Comparison of ENCODE assay signal across 25 cellular contexts in the genomic region with DNA sequence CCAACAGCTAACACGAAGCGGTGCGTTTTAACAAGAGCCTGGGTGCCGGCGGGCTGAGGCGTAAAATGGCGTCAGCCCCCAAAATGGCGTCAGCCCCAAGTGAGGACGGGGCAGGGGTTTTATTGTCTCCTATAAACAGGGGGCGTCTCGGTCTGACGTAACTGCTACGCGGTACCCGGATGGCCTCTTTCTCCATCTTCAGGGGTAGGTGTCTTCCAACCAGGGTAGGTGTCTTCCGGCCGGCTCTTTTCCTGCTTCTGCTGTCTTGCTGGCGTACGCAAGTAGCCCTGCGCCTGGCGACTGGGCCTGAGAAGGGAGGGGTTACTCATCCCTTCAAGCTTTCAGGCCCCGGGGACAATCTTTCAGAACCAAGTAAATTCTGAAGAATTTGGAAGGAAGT. TPM values are rescaled to one million over a fixed set of nuclear protein-coding genes. Genes with fewer than 3 reads are reported as not detected.
"Had no signal": no experiment of that assay in that cellular context is flagged by ENCODE, and none has a peak within 500 bp of the region (broad histone marks: within the 10 kb centered on the region; RNA-seq: fewer than 3 reads in every experiment).

No MANE protein-coding gene starts in this region.

- H3K9me3 Mint-ChIP-seq: activated B cell treated with CpG ODN at 0.5 μM for 24 hours; activated naive CD4-positive, alpha-beta T cell treated with anti-CD3 and anti-CD28 coated beads, Interleukin-2, amount 50 U/mL, for 72 hours; activated T-cell treated with anti-CD3 and anti-CD28 coated beads, Interleukin-2, amount 50 U/mL, for 72 hours; stimulated activated effector memory CD8-positive, alpha-beta T cell treated with anti-CD3 and anti-CD28 coated beads, Interleukin-12 subunit alpha, Interleukin-12 subunit beta, amount 100 ng/mL, for 72 hours; T-helper 2 cell treated with Interferon-gamma antibody and Interleukin-4, amounts not matched to agents 5 μg/mL and 100 μg/mL, for 36 hours had no signal

- H3K9me3 ChIP-seq: lower lobe of right lung, prostate gland, SK-N-SH, stomach, upper lobe of right lung had no signal

- DNase-seq: activated B cell treated with CpG ODN at 0.5 μM for 24 hours; activated CD4-positive, alpha-beta T cell treated with anti-CD3 and anti-CD28 coated beads for 48 hours; activated CD8-positive, alpha-beta memory T cell treated with anti-CD3 and anti-CD28 coated beads, Interleukin-2, amount 50 U/mL, for 4 hours; activated CD8-positive, alpha-beta T cell treated with anti-CD3 and anti-CD28 coated beads, Interleukin-2, amount 10 ng/mL, durations not matched to agents 7 days and 5 days; activated gamma-delta T cell treated with Interleukin-2 at 50 U/mL for 16 hours; activated T-cell treated with anti-CD3 and anti-CD28 coated beads, Interleukin-2, amount 50 U/mL, for 72 hours; foreskin fibroblast; left colon; lower lobe of right lung; right cardiac atrium; SK-N-SH; small intestine; stimulated activated CD4-positive, alpha-beta T cell treated with anti-CD3 and anti-CD28 coated beads, Interleukin-4, amount 100 ng/mL, for 24 hours; stomach; upper lobe of right lung had no signal

- H3K4me3 ChIP-seq: cardiac muscle cell, dorsolateral prefrontal cortex, hepatocyte, lower lobe of right lung, prostate gland, stomach, upper lobe of right lung had no signal

- H3K36me3 ChIP-seq: cardiac muscle cell, lower lobe of right lung, prostate gland, stomach, upper lobe of right lung had no signal

- ATAC-seq: activated CD8-positive, alpha-beta T cell treated with anti-CD3 and anti-CD28 coated beads, Interleukin-2, amount 10 ng/mL, durations not matched to agents 7 days and 5 days; activated naive CD4-positive, alpha-beta T cell treated with anti-CD3 and anti-CD28 coated beads, Interleukin-2, amount 50 U/mL, for 72 hours; activated T-cell treated with anti-CD3 and anti-CD28 coated beads, Interleukin-2, amount 50 U/mL, for 72 hours; left colon; lower lobe of right lung; right cardiac atrium; stimulated activated effector memory CD8-positive, alpha-beta T cell treated with anti-CD3 and anti-CD28 coated beads, Interleukin-12 subunit alpha, Interleukin-12 subunit beta, amount 100 ng/mL, for 72 hours; upper lobe of right lung had no signal

- H3K36me3 Mint-ChIP-seq: activated naive CD4-positive, alpha-beta T cell treated with anti-CD3 and anti-CD28 coated beads, Interleukin-2, amount 50 U/mL, for 72 hours; stimulated activated effector memory CD8-positive, alpha-beta T cell treated with anti-CD3 and anti-CD28 coated beads, Interleukin-12 subunit alpha, Interleukin-12 subunit beta, amount 100 ng/mL, for 72 hours had no signal

- H3K27ac ChIP-seq: cardiac muscle cell, dorsolateral prefrontal cortex, epithelial cell of prostate, hepatocyte, lower lobe of right lung, prostate gland, stomach, upper lobe of right lung had no signal

- H3K4me1 Mint-ChIP-seq: activated B cell treated with CpG ODN at 0.5 μM for 24 hours had no signal

- H3K4me1 ChIP-seq: lower lobe of right lung, prostate gland, stomach, upper lobe of right lung had no signal

- H3K27me3 ChIP-seq: cardiac muscle cell, hepatocyte had no signal

- H3K27ac Mint-ChIP-seq: activated B cell treated with CpG ODN at 0.5 μM for 24 hours; activated CD8-positive, alpha-beta T cell treated with anti-CD3 and anti-CD28 coated beads, Interleukin-2, amount 10 ng/mL, durations not matched to agents 7 days and 5 days; activated T-cell treated with anti-CD3 and anti-CD28 coated beads, Interleukin-2, amount 50 U/mL, for 72 hours; stimulated activated effector memory CD8-positive, alpha-beta T cell treated with anti-CD3 and anti-CD28 coated beads, Interleukin-12 subunit alpha, Interleukin-12 subunit beta, amount 100 ng/mL, for 72 hours; T-helper 2 cell treated with Interferon-gamma antibody and Interleukin-4, amounts not matched to agents 5 μg/mL and 100 μg/mL, for 36 hours had no signal

- H3K4me3 Mint-ChIP-seq: activated B cell treated with CpG ODN at 0.5 μM for 24 hours; activated CD8-positive, alpha-beta T cell treated with anti-CD3 and anti-CD28 coated beads, Interleukin-2, amount 10 ng/mL, durations not matched to agents 7 days and 5 days; activated T-cell treated with anti-CD3 and anti-CD28 coated beads, Interleukin-2, amount 50 U/mL, for 72 hours; stimulated activated effector memory CD8-positive, alpha-beta T cell treated with anti-CD3 and anti-CD28 coated beads, Interleukin-12 subunit alpha, Interleukin-12 subunit beta, amount 100 ng/mL, for 72 hours; T-helper 2 cell treated with Interferon-gamma antibody and Interleukin-4, amounts not matched to agents 5 μg/mL and 100 μg/mL, for 36 hours had no signal

RNA-seq across cellular contexts. Expression of a gene that starts 45.3 kb away (rescaled TPM):
- total RNA-seq: activated B cell treated with CpG ODN at 0.5 μM for 24 hours, cardiac muscle cell, glomerular endothelial cell had no signal
- polyA plus RNA-seq: neural cell had no signal
